20 cellular contexts compared by ENCODE assay signal in the genomic region with DNA sequence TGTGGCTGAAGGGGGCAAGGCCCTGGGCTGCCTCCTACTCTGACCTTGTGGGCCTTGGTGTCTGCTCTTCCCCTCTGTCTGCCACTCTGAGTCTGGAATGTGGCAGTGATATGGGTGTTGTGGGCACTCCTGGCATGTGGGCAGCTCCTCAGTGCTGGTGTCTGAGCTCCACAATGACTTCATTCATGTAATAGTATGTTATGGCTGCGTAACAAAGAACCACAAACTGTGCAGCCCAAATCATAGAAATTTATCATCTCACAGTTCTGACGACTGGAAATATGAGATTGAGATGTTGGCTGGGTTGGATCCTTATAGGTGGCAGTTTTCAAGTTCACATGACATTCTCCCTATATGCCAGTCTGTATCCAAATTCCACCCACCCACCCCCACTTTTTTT. TPM values are rescaled to one million over a fixed set of nuclear protein-coding genes. Genes with fewer than 3 reads are reported as not detected.
A peak's percentile ranks its signal among the peaks of the same experiment; 100 is the strongest.
DNase-seq lines count a peak whose midpoint lies in the region; ATAC-seq, FAIRE-seq and TF ChIP-seq lines count a peak whose summit lies in the region.
"Had no signal": no experiment of that assay in that cellular context is flagged by ENCODE, and none has a peak within 500 bp of the region (broad histone marks: within the 10 kb centered on the region; RNA-seq: fewer than 3 reads in every experiment).

No MANE protein-coding gene starts in this region.

- WGBS in H1 (ENCODE audit: extremely low coverage in 1 of 2, insufficient coverage in 1 of 2, insufficient read length in 1 of 2, insufficient replicate concordance in 2 of 2, low coverage in 1 of 2, low lambda C conversion rate in 2 of 2, missing lambda C conversion rate in 1 of 2), 2 experiments = 84% methylated on average over 2 of the region's 2 CpGs; no CpG with 5 or more reads in 1 of the 2 experiments
- no CpG with 5 or more reads among the region's 2 CpGs for WGBS in neuronal stem cell (ENCODE audit: extremely low coverage in 2 of 2, insufficient read length in 2 of 2, insufficient replicate concordance in 1 of 2), 2 donors
- WGBS in esophagus squamous epithelium, 2 donors = 86 to 100% methylated on average over 1 to 2 of the region's 2 CpGs

- H2AK5ac ChIP-seq in H1 (ENCODE audit: low read depth, low read length) (peak overlapping the region; percentile 75; the same call in 1 of the 2 replicates), neuronal stem cell (ENCODE audit: low read depth, low read length) (peak overlapping the region; percentile 57)

- H3K27ac Mint-ChIP-seq in activated naive CD4-positive, alpha-beta T cell treated with anti-CD3 and anti-CD28 coated beads, Interleukin-2, amount 50 U/mL, for 24 hours = peak overlapping the region; percentile 84
- H3K27ac Mint-ChIP-seq in activated naive CD4-positive, alpha-beta T cell treated with anti-CD3 and anti-CD28 coated beads, Interleukin-2, amount 10 ng/mL, durations not matched to agents 7 days and 5 days = no peak overlapping the region
- H3K27ac Mint-ChIP-seq: HFFc6 had no signal

- FAIRE-seq in H1 (lab: Jason Lieb, UNC) = no peak
- FAIRE-seq: A549 had no signal

- TF ChIP-seq POLR2A in H1 (IDR thresholded peaks at IDR 0.05; ENCODE audit: control extremely low read depth in 1 of 2, low read depth in 2 of 2, low read length in 2 of 2) = no peak
- TF ChIP-seq POLR2A in esophagus squamous epithelium (IDR thresholded peaks at IDR 0.05) = no peak

- peaks cover 19% of the 10 kb centered on the region for H3K79me1 ChIP-seq in H1 (ENCODE audit: low read depth, low read length)
- peaks cover 21% of the 10 kb centered on the region for H3K79me1 ChIP-seq in neuronal stem cell (ENCODE audit: low read depth, low read length)

- no peak overlapping the region for H4K8ac ChIP-seq in H1 (ENCODE audit: extremely low read depth, insufficient read depth, low read length)
- H4K8ac ChIP-seq in neuronal stem cell (ENCODE audit: low read depth, low read length) = no peak overlapping the region

- H3K9ac ChIP-seq in H1 (replicated peaks in 1 of 4; ENCODE audit: extremely low read depth in 1 of 4, low read depth in 3 of 4, low read length in 3 of 4) (no peak overlapping the region), neuronal stem cell (ENCODE audit: low read depth, low read length, poor library complexity) (no peak overlapping the region)
- H3K9ac ChIP-seq: KMS-11 had no signal

- intact Hi-C loops in esophagus squamous epithelium (cut with DNase I) = no loop called here

- no peaks in the 10 kb centered on the region for H3K9me3 Mint-ChIP-seq in activated naive CD4-positive, alpha-beta T cell treated with anti-CD3 and anti-CD28 coated beads, Interleukin-2, amount 50 U/mL, for 24 hours
- H3K9me3 Mint-ChIP-seq in activated naive CD4-positive, alpha-beta T cell treated with anti-CD3 and anti-CD28 coated beads, Interleukin-2, amount 10 ng/mL, durations not matched to agents 7 days and 5 days = peaks cover 6% of the 10 kb centered on the region
- H3K9me3 Mint-ChIP-seq: HFFc6 had no signal

- no peak for DNase-seq in activated naive CD4-positive, alpha-beta T cell treated with anti-CD3 and anti-CD28 coated beads, Interleukin-2, amount 10 ng/mL, durations not matched to agents 7 days and 5 days
- no peak for DNase-seq in H1 (ENCODE audit: low read depth in 1 of 2, low spot score in 2 of 2)
- no peak for DNase-seq in neuronal stem cell (ENCODE audit: low spot score)
- DNase-seq in NCI-H526 (lab: John Stamatoyannopoulos, UW) = no peak
- DNase-seq in omental fat pad (ENCODE audit: low spot score) = no peak
- no peak for DNase-seq in esophagus squamous epithelium (lab: John Stamatoyannopoulos, UW)
- DNase-seq: Calu3, HFFc6, MG63, NCI-H1105, NCI-H187, NCI-H446, NCI-H774, SHP77 had no signal

- peaks cover 10 to 16% of the 10 kb centered on the region in 2 experiments for H4K20me1 ChIP-seq in H1 (replicated peaks in 1 of 2; ENCODE audit: control insufficient read depth in 1 of 2, insufficient read depth in 2 of 2, low read length in 2 of 2)

- H3K56ac ChIP-seq in H1 (replicated peaks; ENCODE audit: insufficient read length, low read depth, low read length) = no peak overlapping the region

- peaks cover 87% of the 10 kb centered on the region for H3K4me1 Mint-ChIP-seq in activated naive CD4-positive, alpha-beta T cell treated with anti-CD3 and anti-CD28 coated beads, Interleukin-2, amount 50 U/mL, for 24 hours
- peaks cover 71% of the 10 kb centered on the region for H3K4me1 Mint-ChIP-seq in activated naive CD4-positive, alpha-beta T cell treated with anti-CD3 and anti-CD28 coated beads, Interleukin-2, amount 10 ng/mL, durations not matched to agents 7 days and 5 days

- no peak overlapping the region for H2BK12ac ChIP-seq in H1 (ENCODE audit: low read depth, low read length)
- H2BK12ac ChIP-seq in neuronal stem cell (ENCODE audit: low read length) = no peak overlapping the region

- no peak overlapping the region for H3K4me2 ChIP-seq in H1 (ENCODE audit: insufficient read depth in 1 of 2, low read depth in 2 of 2, low read length in 2 of 2)
- H3K4me2 ChIP-seq in neuronal stem cell (ENCODE audit: insufficient read depth, low read length, poor library complexity, severe bottlenecking) = no peak overlapping the region
- H3K4me2 ChIP-seq: A549, KMS-11 had no signal

- H3K23ac ChIP-seq in H1 (ENCODE audit: insufficient read length) (no peak overlapping the region), neuronal stem cell (ENCODE audit: low read depth, low read length, poor library complexity) (no peak overlapping the region)

- H3K4ac ChIP-seq in H1 (replicated peaks; ENCODE audit: insufficient read length, low read depth, low read length) (peak overlapping the region; percentile 37), neuronal stem cell (ENCODE audit: low read length) (no peak overlapping the region)

- TF ChIP-seq CTCF in HEK293 (tag by site-specific recombination; IDR thresholded peaks at IDR 0.05) = no peak
- TF ChIP-seq CTCF in H1 (IDR thresholded peaks at IDR 0.05; ENCODE audit: control extremely low read depth in 1 of 3, insufficient read depth in 1 of 3, low read depth in 1 of 3, low read length in 3 of 3) = no peak
- TF ChIP-seq CTCF in omental fat pad (IDR thresholded peaks at IDR 0.05) = no peak
- TF ChIP-seq CTCF in esophagus squamous epithelium (IDR thresholded peaks at IDR 0.05) = no peak

- H3K36me3 ChIP-seq in HEK293 (ENCODE audit: control insufficient read depth in 2 of 2, insufficient read depth in 1 of 2, low read length in 2 of 2) = peaks cover 0 to 7% of the 10 kb centered on the region in 2 experiments; a peak in 1 of 3 replicates
- no peaks in the 10 kb centered on the region; a peak in 1 of 8 replicates for H3K36me3 ChIP-seq in H1 (ENCODE audit: control insufficient read depth in 2 of 4, insufficient read depth in 4 of 4, low read length in 3 of 4)
- H3K36me3 ChIP-seq in neuronal stem cell (replicated peaks in 1 of 2; ENCODE audit: control insufficient read depth in 2 of 2, insufficient read depth in 2 of 2, low read length in 2 of 2) = no peaks in the 10 kb centered on the region
- H3K36me3 ChIP-seq in esophagus squamous epithelium = peaks cover 0 to 6% (median 0%) of the 10 kb centered on the region in 3 donors
- H3K36me3 ChIP-seq: MG63 had no signal

- H2BK5ac ChIP-seq in H1 (ENCODE audit: low read depth, low read length) (peak overlapping the region; percentile 55; the same call in 1 of the 2 replicates), neuronal stem cell (ENCODE audit: low read length) (no peak overlapping the region)

- no peak overlapping the region for H3K4me3 Mint-ChIP-seq in activated naive CD4-positive, alpha-beta T cell treated with anti-CD3 and anti-CD28 coated beads, Interleukin-2, amount 50 U/mL, for 24 hours
- H3K4me3 Mint-ChIP-seq in activated naive CD4-positive, alpha-beta T cell treated with anti-CD3 and anti-CD28 coated beads, Interleukin-2, amount 10 ng/mL, durations not matched to agents 7 days and 5 days = no peak overlapping the region
- H3K4me3 Mint-ChIP-seq: CD14-positive monocyte, HFFc6 had no signal

- ATAC-seq in omental fat pad (ENCODE audit: low FRiP score) = no peak
- ATAC-seq: A549, Panc1 had no signal

- H4K91ac ChIP-seq in H1 (replicated peaks; ENCODE audit: insufficient read length, low read length) = peak overlapping the region; percentile 51
- no peak overlapping the region for H4K91ac ChIP-seq in neuronal stem cell (ENCODE audit: low read depth, low read length, poor library complexity)

- 0 out of 2 replicates have a peak overlapping the region, but pooled peaks have one; percentile 83 for H2BK20ac ChIP-seq in H1 (ENCODE audit: low read length)

- no peak overlapping the region for H3K14ac ChIP-seq in H1 (ENCODE audit: insufficient read length)
- H3K14ac ChIP-seq in neuronal stem cell (ENCODE audit: low read length) = no peak overlapping the region

- H3K4me1 ChIP-seq in HEK293 (ENCODE audit: control insufficient read depth, insufficient read depth, low read length) (no peaks in the 10 kb centered on the region), H1 (replicated peaks in 1 of 4; ENCODE audit: control insufficient read depth in 3 of 4, insufficient read depth in 4 of 4, low read length in 3 of 4) (peaks cover 25 to 52% (median 39%) of the 10 kb centered on the region in 4 experiments), neuronal stem cell (ENCODE audit: control insufficient read depth in 2 of 2, insufficient read depth in 1 of 2, low read depth in 1 of 2, low read length in 2 of 2) (peaks cover 39 to 49% of the 10 kb centered on the region in 2 donors), esophagus squamous epithelium (peaks cover 4 to 68% (median 38%) of the 10 kb centered on the region in 3 donors)
- H3K4me1 ChIP-seq: A549 had no signal

- H3K27me3 Mint-ChIP-seq in activated naive CD4-positive, alpha-beta T cell treated with anti-CD3 and anti-CD28 coated beads, Interleukin-2, amount 50 U/mL, for 24 hours = no peaks in the 10 kb centered on the region
- no peaks in the 10 kb centered on the region for H3K27me3 Mint-ChIP-seq in activated naive CD4-positive, alpha-beta T cell treated with anti-CD3 and anti-CD28 coated beads, Interleukin-2, amount 10 ng/mL, durations not matched to agents 7 days and 5 days

- H2AFZ ChIP-seq in H1 (ENCODE audit: low read length) (no peak overlapping the region), neuronal stem cell (ENCODE audit: low read length) (no peak overlapping the region)

- H3K27me3 ChIP-seq in H1 (replicated peaks in 1 of 4; ENCODE audit: control insufficient read depth in 3 of 4, extremely low read depth in 1 of 4, insufficient read depth in 3 of 4, low read length in 3 of 4) = no peaks in the 10 kb centered on the region
- no peaks in the 10 kb centered on the region for H3K27me3 ChIP-seq in neuronal stem cell (ENCODE audit: control insufficient read depth in 3 of 3, insufficient read depth in 3 of 3, low read depth in 1 of 3, low read length in 3 of 3)
- H3K27me3 ChIP-seq in esophagus squamous epithelium = no peaks in the 10 kb centered on the region
- H3K27me3 ChIP-seq: MG63 had no signal

- H3K4me3 ChIP-seq in HEK293 (ENCODE audit: low read depth, low read length) = no peak overlapping the region
- no peak overlapping the region for H3K4me3 ChIP-seq in H1 (ENCODE audit: extremely low read depth in 1 of 4, insufficient read depth in 2 of 4, low read depth in 3 of 4, low read length in 4 of 4)
- H3K4me3 ChIP-seq in neuronal stem cell (ENCODE audit: low read length in 2 of 2) = no peak overlapping the region
- H3K4me3 ChIP-seq in esophagus squamous epithelium = no peak overlapping the region
- H3K4me3 ChIP-seq: A549, MG63 had no signal

- H2BK15ac ChIP-seq in H1 (ENCODE audit: low read length) = no peak overlapping the region; the same call in 1 of the 2 replicates
- peak overlapping the region; percentile 70 for H2BK15ac ChIP-seq in neuronal stem cell (ENCODE audit: low read length)

- H4K5ac ChIP-seq in H1 (ENCODE audit: insufficient read length, low read depth, low read length) = no peak overlapping the region

- H3K27ac ChIP-seq in HEK293 (ENCODE audit: extremely low read depth, low read depth, low read length) = no peak overlapping the region
- no peak overlapping the region for H3K27ac ChIP-seq in H1 (ENCODE audit: low read depth, low read length)
- H3K27ac ChIP-seq in neuronal stem cell (replicated peaks; ENCODE audit: low read length) = no peak overlapping the region
- H3K27ac ChIP-seq in esophagus squamous epithelium = no peak overlapping the region
- H3K27ac ChIP-seq: A549, KMS-11 had no signal

- H3K9me3 ChIP-seq in HEK293 (ENCODE audit: control insufficient read depth, insufficient read depth, low read depth, low read length) (no peaks in the 10 kb centered on the region), H1 (ENCODE audit: insufficient read depth in 2 of 2, low read depth in 1 of 2, low read length in 1 of 2) (no peaks in the 10 kb centered on the region; a peak in 1 of 4 replicates), neuronal stem cell (replicated peaks in 1 of 2; ENCODE audit: control insufficient read depth in 2 of 2, insufficient read depth in 1 of 2, low read depth in 1 of 2, low read length in 2 of 2) (peaks cover 2 to 6% of the 10 kb centered on the region in 2 donors), esophagus squamous epithelium (no peaks in the 10 kb centered on the region)
- H3K9me3 ChIP-seq: A549, MG63 had no signal

- peak overlapping the region; percentile 49; the same call in 1 of the 2 replicates for H3K18ac ChIP-seq in H1 (ENCODE audit: extremely low read depth, low read length)
- peak overlapping the region; percentile 77 for H3K18ac ChIP-seq in neuronal stem cell (ENCODE audit: low read length)

- H3K36me3 Mint-ChIP-seq in activated naive CD4-positive, alpha-beta T cell treated with anti-CD3 and anti-CD28 coated beads, Interleukin-2, amount 50 U/mL, for 24 hours = peaks cover 7% of the 10 kb centered on the region
- peaks cover 28% of the 10 kb centered on the region for H3K36me3 Mint-ChIP-seq in activated naive CD4-positive, alpha-beta T cell treated with anti-CD3 and anti-CD28 coated beads, Interleukin-2, amount 10 ng/mL, durations not matched to agents 7 days and 5 days

- H3K79me2 ChIP-seq in H1 (ENCODE audit: control insufficient read depth in 1 of 2, insufficient read depth in 2 of 2, low read length in 2 of 2) = peaks cover 32 to 77% of the 10 kb centered on the region in 2 experiments

- no peak overlapping the region for H2BK120ac ChIP-seq in H1 (replicated peaks; ENCODE audit: low read depth, low read length)
- H2BK120ac ChIP-seq in neuronal stem cell (ENCODE audit: low read depth, low read length) = no peak overlapping the region

- POLR2A ChIA-PET in HEK293 (lab: Yijun Ruan, JAX) (no interaction called here), H1 (lab: Charles Lee; ENCODE audit: partially characterized antibody) (interaction anchor here (0.7 to 1.2 kb wide), 2 partner anchors 9 to 46 kb away, joined by 3 read pairs; no protein-coding TSS in a partner anchor)

- CTCF ChIA-PET in activated naive CD4-positive, alpha-beta T cell treated with anti-CD3 and anti-CD28 coated beads, Interleukin-2, amount 10 ng/mL, durations not matched to agents 7 days and 5 days (lab: Charles Lee) = interaction anchor here (1.1 to 1.2 kb wide), 2 partner anchors 43 kb away, joined by 3 read pairs; no protein-coding TSS in a partner anchor
- CTCF ChIA-PET in HEK293 (lab: Yijun Ruan, JAX) = interaction anchor here (0.6 to 1.0 kb wide), 2 partner anchors 15 to 61 kb away, joined by 3 read pairs; no protein-coding TSS in a partner anchor
- CTCF ChIA-PET in H1 (lab: Charles Lee; ENCODE audit: partially characterized antibody) = interaction anchor here (0.8 to 3.0 kb wide), 4 partner anchors 12 to 42 kb away, joined by 3 to 14 read pairs (median 3); no protein-coding TSS in a partner anchor

- no peak for TF ChIP-seq RAD21 in H1 (IDR thresholded peaks at IDR 0.05 in 1 of 2, conservative IDR thresholded peaks at IDR 0.05 in 1 of 2; ENCODE audit: low read depth in 2 of 2, low read length in 2 of 2)

- no peak for TF ChIP-seq EP300 in H1 (IDR thresholded peaks at IDR 0.05; ENCODE audit: borderline replicate concordance in 1 of 2, low read depth in 2 of 2, low read length in 2 of 2)

- peaks cover 9% of the 10 kb centered on the region; the same call in 1 of the 2 replicates for H3K23me2 ChIP-seq in H1 (ENCODE audit: low read depth, low read length)

RNA-seq across cellular contexts. Expression of gene BCR, which starts 59.1 kb away (rescaled TPM):
- total RNA-seq in H1 (2021; fragmentation: NEBNext Ultra II Directional; extraction: Animal tissue kit (Norgen Biotek cat#: 25700)) = 122 and 130 TPM in 2 replicates
- 66.7 and 110 TPM in 2 replicates for polyA plus RNA-seq in H1 (2011; rRNA removed)
- polyA plus RNA-seq in H1 (2011; cell fraction: cytosol; rRNA removed) = 101 TPM
- 162 TPM for polyA plus RNA-seq in H1 (2011; cell fraction: nucleus; rRNA removed)
- polyA plus RNA-seq in H1 (2012, experiment 1 of 2) = 76.6 to 172 TPM (median 129 TPM) in 4 replicates
- polyA plus RNA-seq in H1 (2012, experiment 2 of 2) = 53.7 TPM
- polyA plus RNA-seq in H1 (2013, experiment 1 of 2) = 37.8 TPM
- polyA plus RNA-seq in H1 (2013, experiment 2 of 2) = 37.4 TPM
- 150 and 166 TPM in 2 replicates for polyA minus RNA-seq in H1 (2011; rRNA and poly(A)+ RNA removed)
- polyA minus RNA-seq in H1 (2011; cell fraction: cytosol; rRNA and poly(A)+ RNA removed) = 183 TPM
- polyA minus RNA-seq in H1 (2011; cell fraction: nucleus; rRNA and poly(A)+ RNA removed) = 71.0 TPM
- 20.8 TPM for polyA plus RNA-seq in neuronal stem cell (2013, experiment 1 of 2)
- 19.8 TPM for polyA plus RNA-seq in neuronal stem cell (2013, experiment 2 of 2)
- total RNA-seq in omental fat pad (100 to 1,000 TPM in 1 of 4 donors, 10 to 100 TPM in 3; 34.8 to 128 (median 51.4) TPM), esophagus squamous epithelium (10 to 100 TPM; 38.7 to 50.0 (median 47.5) TPM)
